Comparison of ENCODE assay signal across 1 cellular context in genomic region chr2:219218279-219219112, GRCh38.
A peak's percentile ranks its signal among the peaks of the same experiment; 100 is the strongest.
TF ChIP-seq lines count a peak whose summit lies in the region.

TSS of gene ABCB6 (minus strand) at chr2:219218958. CDS start at chr2:219218673, 285 bp downstream.

TF ChIP-seq in WTC11, 78 proteins besides CTCF, POLR2A, EP300 and RAD21 (continued from another document):
- TF ChIP-seq ZNF281 (CRISPR knock-in tag; IDR thresholded peaks at IDR 0.05): peak; percentile 24
- TF ChIP-seq, protein P1, sequence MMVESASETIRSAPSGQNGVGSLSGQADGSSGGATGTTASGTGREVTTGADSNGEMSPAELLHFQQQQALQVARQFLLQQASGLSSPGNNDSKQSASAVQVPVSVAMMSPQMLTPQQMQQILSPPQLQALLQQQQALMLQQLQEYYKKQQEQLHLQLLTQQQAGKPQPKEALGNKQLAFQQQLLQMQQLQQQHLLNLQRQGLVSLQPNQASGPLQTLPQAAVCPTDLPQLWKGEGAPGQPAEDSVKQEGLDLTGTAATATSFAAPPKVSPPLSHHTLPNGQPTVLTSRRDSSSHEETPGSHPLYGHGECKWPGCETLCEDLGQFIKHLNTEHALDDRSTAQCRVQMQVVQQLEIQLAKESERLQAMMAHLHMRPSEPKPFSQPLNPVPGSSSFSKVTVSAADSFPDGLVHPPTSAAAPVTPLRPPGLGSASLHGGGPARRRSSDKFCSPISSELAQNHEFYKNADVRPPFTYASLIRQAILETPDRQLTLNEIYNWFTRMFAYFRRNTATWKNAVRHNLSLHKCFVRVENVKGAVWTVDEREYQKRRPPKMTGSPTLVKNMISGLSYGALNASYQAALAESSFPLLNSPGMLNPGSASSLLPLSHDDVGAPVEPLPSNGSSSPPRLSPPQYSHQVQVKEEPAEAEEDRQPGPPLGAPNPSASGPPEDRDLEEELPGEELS (CRISPR knock-in tag; IDR thresholded peaks at IDR 0.05): peak; percentile 55; the same call in 1 of the 2 replicates
- no peak for TF ChIP-seq SOX15 (CRISPR knock-in tag; IDR thresholded peaks at IDR 0.05)
- 0 out of 2 replicates have a peak, but pooled peaks have one; percentile 41 for TF ChIP-seq ZNF138 (CRISPR knock-in tag; conservative IDR thresholded peaks at IDR 0.05)
- peak; percentile 82 for TF ChIP-seq TEAD1 (CRISPR knock-in tag; IDR thresholded peaks at IDR 0.05)
- TF ChIP-seq EMX1 (CRISPR knock-in tag; IDR thresholded peaks at IDR 0.05): peak; percentile 85
- no peak for TF ChIP-seq CDX4 (CRISPR knock-in tag; IDR thresholded peaks at IDR 0.05; ENCODE audit: borderline replicate concordance)
- TF ChIP-seq MYBL2 (CRISPR knock-in tag; IDR thresholded peaks at IDR 0.05): peak; percentile 78
- TF ChIP-seq IRF1 (CRISPR knock-in tag; IDR thresholded peaks at IDR 0.05): 0 out of 2 replicates have a peak, but pooled peaks have one; percentile 11
- TF ChIP-seq CREB1 (CRISPR knock-in tag; IDR thresholded peaks at IDR 0.05): no peak
- TF ChIP-seq ARID4B (CRISPR knock-in tag; IDR thresholded peaks at IDR 0.05; ENCODE audit: borderline replicate concordance): peak; percentile 54; the same call in 1 of the 2 replicates
- peak; percentile 13; the same call in 1 of the 2 replicates for TF ChIP-seq RELA (CRISPR knock-in tag; IDR thresholded peaks at IDR 0.05; ENCODE audit: borderline replicate concordance)
- peak; percentile 86; the same call in 1 of the 2 replicates for TF ChIP-seq NFATC4 (CRISPR knock-in tag; IDR thresholded peaks at IDR 0.05)
- TF ChIP-seq ATF1 (CRISPR knock-in tag; IDR thresholded peaks at IDR 0.05): 0 out of 2 replicates have a peak, but pooled peaks have one; percentile 17
- peak; percentile 7; the same call in 1 of the 2 replicates for TF ChIP-seq E2F4 (CRISPR knock-in tag; IDR thresholded peaks at IDR 0.05; ENCODE audit: borderline replicate concordance, low read depth)
- peak; percentile 9; the same call in 1 of the 2 replicates for TF ChIP-seq PRRX2 (CRISPR knock-in tag; IDR thresholded peaks at IDR 0.05)
- TF ChIP-seq SMAD4 (CRISPR knock-in tag; IDR thresholded peaks at IDR 0.05): no peak
- TF ChIP-seq ETV6 (CRISPR knock-in tag; IDR thresholded peaks at IDR 0.05): peak; percentile 59
- TF ChIP-seq TP53 (CRISPR knock-in tag; IDR thresholded peaks at IDR 0.05): peak; percentile 50; the same call in 1 of the 2 replicates
- peak; percentile 55; the same call in 1 of the 2 replicates for TF ChIP-seq HMGXB4 (CRISPR knock-in tag; IDR thresholded peaks at IDR 0.05)
- no peak for TF ChIP-seq NR2C2 (CRISPR knock-in tag; IDR thresholded peaks at IDR 0.05)
- no peak for TF ChIP-seq MXD4 (CRISPR knock-in tag; IDR thresholded peaks at IDR 0.05; ENCODE audit: borderline replicate concordance)
- 0 out of 2 replicates have a peak, but pooled peaks have one; percentile 19 for TF ChIP-seq ESRRA (CRISPR knock-in tag; IDR thresholded peaks at IDR 0.05; ENCODE audit: borderline replicate concordance)
- TF ChIP-seq JAZF1 (CRISPR knock-in tag; IDR thresholded peaks at IDR 0.05): no peak
- TF ChIP-seq, protein P2, sequence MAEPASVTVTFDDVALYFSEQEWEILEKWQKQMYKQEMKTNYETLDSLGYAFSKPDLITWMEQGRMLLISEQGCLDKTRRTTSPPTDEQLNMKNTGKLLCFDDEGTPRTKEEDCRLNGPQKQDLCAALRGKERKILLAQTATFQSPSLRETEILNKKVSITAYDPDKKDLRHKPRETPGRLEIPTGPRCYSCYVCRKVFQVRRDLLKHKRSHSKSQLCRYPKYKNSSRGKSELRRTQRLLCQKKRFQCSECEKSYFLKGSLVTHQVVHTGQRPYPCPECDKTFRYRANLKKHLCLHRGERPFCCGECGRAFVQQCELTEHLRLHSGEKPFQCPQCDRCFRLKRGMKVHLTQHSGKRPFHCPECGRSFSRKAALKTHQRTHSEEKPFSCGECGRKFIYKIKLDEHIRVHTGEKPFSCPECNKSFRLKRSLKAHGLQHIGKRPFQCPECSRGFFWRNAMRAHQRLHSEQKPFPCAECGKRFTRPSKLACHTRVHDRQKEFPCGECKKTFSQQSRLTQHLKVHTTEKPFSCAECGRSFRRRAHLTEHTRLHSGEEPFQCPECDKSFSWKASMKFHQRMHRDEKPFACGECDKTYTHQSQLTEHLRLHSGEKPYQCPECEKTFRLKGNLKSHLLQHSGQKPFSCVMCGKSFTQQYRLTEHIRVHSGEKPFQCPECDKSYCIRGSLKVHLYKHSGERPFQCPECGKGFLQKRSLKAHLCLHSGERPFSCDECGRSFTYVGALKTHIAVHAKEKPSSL (CRISPR knock-in tag; conservative IDR thresholded peaks at IDR 0.05): 0 out of 2 replicates have a peak, but pooled peaks have one; percentile 11
- 0 out of 2 replicates have a peak, but pooled peaks have one; percentile 29 for TF ChIP-seq ZNF416 (CRISPR knock-in tag; IDR thresholded peaks at IDR 0.05)
- TF ChIP-seq, protein P3, sequence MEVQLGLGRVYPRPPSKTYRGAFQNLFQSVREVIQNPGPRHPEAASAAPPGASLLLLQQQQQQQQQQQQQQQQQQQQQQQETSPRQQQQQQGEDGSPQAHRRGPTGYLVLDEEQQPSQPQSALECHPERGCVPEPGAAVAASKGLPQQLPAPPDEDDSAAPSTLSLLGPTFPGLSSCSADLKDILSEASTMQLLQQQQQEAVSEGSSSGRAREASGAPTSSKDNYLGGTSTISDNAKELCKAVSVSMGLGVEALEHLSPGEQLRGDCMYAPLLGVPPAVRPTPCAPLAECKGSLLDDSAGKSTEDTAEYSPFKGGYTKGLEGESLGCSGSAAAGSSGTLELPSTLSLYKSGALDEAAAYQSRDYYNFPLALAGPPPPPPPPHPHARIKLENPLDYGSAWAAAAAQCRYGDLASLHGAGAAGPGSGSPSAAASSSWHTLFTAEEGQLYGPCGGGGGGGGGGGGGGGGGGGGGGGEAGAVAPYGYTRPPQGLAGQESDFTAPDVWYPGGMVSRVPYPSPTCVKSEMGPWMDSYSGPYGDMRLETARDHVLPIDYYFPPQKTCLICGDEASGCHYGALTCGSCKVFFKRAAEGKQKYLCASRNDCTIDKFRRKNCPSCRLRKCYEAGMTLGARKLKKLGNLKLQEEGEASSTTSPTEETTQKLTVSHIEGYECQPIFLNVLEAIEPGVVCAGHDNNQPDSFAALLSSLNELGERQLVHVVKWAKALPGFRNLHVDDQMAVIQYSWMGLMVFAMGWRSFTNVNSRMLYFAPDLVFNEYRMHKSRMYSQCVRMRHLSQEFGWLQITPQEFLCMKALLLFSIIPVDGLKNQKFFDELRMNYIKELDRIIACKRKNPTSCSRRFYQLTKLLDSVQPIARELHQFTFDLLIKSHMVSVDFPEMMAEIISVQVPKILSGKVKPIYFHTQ (CRISPR knock-in tag; IDR thresholded peaks at IDR 0.05): no peak
